9 cellular contexts compared by ENCODE assay signal in genomic region chr5:154395407-154396106, GRCh38. TPM values are rescaled to one million over a fixed set of nuclear protein-coding genes. Genes with fewer than 3 reads are reported as not detected.
DNase-seq lines count a peak whose midpoint lies in the region; ATAC-seq and TF ChIP-seq lines count a peak whose summit lies in the region.
"Had no signal": no experiment of that assay in that cellular context is flagged by ENCODE, and none has a peak within 500 bp of the region (broad histone marks: within the 10 kb centered on the region; RNA-seq: fewer than 3 reads in every experiment).

No MANE protein-coding gene starts in this region.

- H3F3A ChIP-seq in PC-9 (ENCODE audit: insufficient read depth, low read depth), result peaks cover 32% of the 10 kb centered on the region; the same call in 1 of the 2 replicates

- no TSS peak for BruUV-seq in PC-9 (replicated peaks; lab: Mats Ljungman, UMichigan)

- H3K4me2 ChIP-seq in PC-9, result peak overlapping the region; percentile 26

- in situ Hi-C loops in G401 (cut with HindIII; ENCODE audit: low sequenced_read_pairs), result no loop called here

- H3K4me1 ChIP-seq in PC-9 (replicated peaks; ENCODE audit: insufficient read depth) (peaks cover 34% of the 10 kb centered on the region), lung (ENCODE audit: control insufficient read depth in 2 of 2, insufficient read depth in 2 of 2, low read length in 2 of 2) (peaks cover 0 to 3% of the 10 kb centered on the region in 2 donors)
- H3K4me1 ChIP-seq: gastrocnemius medialis had no signal

- no peaks in the 10 kb centered on the region for H3K9me3 ChIP-seq in PC-9 (ENCODE audit: insufficient read depth, low read depth)
- H3K9me3 ChIP-seq in lung (ENCODE audit: control insufficient read depth in 2 of 2, insufficient read depth in 1 of 2, low read length in 1 of 2), result no peaks in the 10 kb centered on the region
- H3K9me3 ChIP-seq: gastrocnemius medialis had no signal

- H3K9me2 ChIP-seq in PC-9 (ENCODE audit: insufficient read depth), result no peaks in the 10 kb centered on the region

- DNase-seq in PC-9 (peak; percentile 83 to 90), lung (ENCODE audit: low spot score) (peak; percentile 38), G401 (ENCODE audit: low spot score) (no peak), AG08396 (ENCODE audit: low spot score) (no peak)
- no peak for DNase-seq in activated CD4-positive, alpha-beta T cell treated with anti-CD3 and anti-CD28 coated beads, Interleukin-2, amount 50 U/mL, for 4 hours

- CTCF ChIA-PET in PC-9 (lab: Charles Lee), result interaction anchor here (0.5 to 0.6 kb wide), 3 partner anchors 109 to 320 kb away, joined by 3 to 5 read pairs (median 3); no protein-coding TSS in a partner anchor

- 72 to 76% methylated on average over 14 of the region's 14 CpGs for WGBS in lung, 2 donors

- peak; percentile 68 for ATAC-seq in GM19035 (IDR thresholded peaks at IDR 0.05; ENCODE audit: unreplicated experiment)
- ATAC-seq in HG02973 (IDR thresholded peaks at IDR 0.05; ENCODE audit: unreplicated experiment), result peak; percentile 42
- ATAC-seq in lung (ENCODE audit: insufficient read depth, low FRiP score), result peak; percentile 65
- no peak for ATAC-seq in HG02759 (IDR thresholded peaks at IDR 0.05; ENCODE audit: unreplicated experiment)
- ATAC-seq: gastrocnemius medialis had no signal

- no peak for TF ChIP-seq CTCF in PC-9 (conservative IDR thresholded peaks at IDR 0.05)
- no peak for TF ChIP-seq CTCF in lung (IDR thresholded peaks at IDR 0.05; ENCODE audit: control extremely low read depth, extremely low read depth)

- H3K4me3 ChIP-seq in PC-9 (no peak overlapping the region), lung (no peak overlapping the region)
- H3K4me3 ChIP-seq: gastrocnemius medialis had no signal

- H2AFZ ChIP-seq in PC-9, result no peak overlapping the region

- intact Hi-C loops in PC-9 (cut with micrococcal nuclease; ENCODE audit: unreplicated experiment), result loop anchor here (2.0 kb wide), 2 partner anchors 197 to 205 kb away; partner anchors contain the start of gene GALNT10

- H3K27ac ChIP-seq in PC-9 (peak overlapping the region; percentile 85), lung (ENCODE audit: low read depth in 1 of 2, low read length in 1 of 2) (no peak overlapping the region)
- H3K27ac ChIP-seq: gastrocnemius medialis had no signal

- H3K36me3 ChIP-seq in PC-9 (ENCODE audit: low read depth) (peaks cover 4% of the 10 kb centered on the region), lung (ENCODE audit: control insufficient read depth in 2 of 2, insufficient read depth in 2 of 2, low read length in 2 of 2) (peaks cover 0 to 14% of the 10 kb centered on the region in 2 donors)
- H3K36me3 ChIP-seq: gastrocnemius medialis had no signal

- peaks cover 6% of the 10 kb centered on the region; the same call in 1 of the 2 replicates for H3K79me2 ChIP-seq in PC-9 (ENCODE audit: low read depth)

- H3K27me3 ChIP-seq in PC-9 (ENCODE audit: insufficient read depth, low read depth) (no peaks in the 10 kb centered on the region), lung (ENCODE audit: control insufficient read depth, insufficient read depth) (no peaks in the 10 kb centered on the region)
- H3K27me3 ChIP-seq: gastrocnemius medialis had no signal

- H4K20me1 ChIP-seq in PC-9 (ENCODE audit: insufficient read depth), result no peaks in the 10 kb centered on the region

- POLR2A ChIA-PET in PC-9 (lab: Charles Lee; ENCODE audit: unreplicated experiment), result interaction anchor here (0.5 to 0.6 kb wide), 2 partner anchors 61 to 100 kb away, joined by 3 to 6 read pairs; no protein-coding TSS in a partner anchor

RNA-seq across cellular contexts. Expression of gene SAP30L, which starts 50.2 kb away (rescaled TPM):
- total RNA-seq in PC-9 (2021), result 42.8 and 53.0 TPM in 2 replicates
- 10 to 100 TPM; 28.5 to 31.5 TPM for total RNA-seq in lung
- polyA plus RNA-seq in lung, result 10 to 100 TPM; 18.2 to 35.4 TPM
- 17.5 and 28.4 TPM in 2 replicates for total RNA-seq in G401 (2014; rRNA removed; shearing (Covaris generic))

Comparison
In these comparisons a context has a peak if more than half of its experiments do, and no peak if none do; other contexts are left out.
1. DNase-seq: peak in PC-9 (2 of 2) and lung (single experiment); none in activated CD4-positive, alpha-beta T cell treated with anti-CD3 and anti-CD28 coated beads, Interleukin-2, amount 50 U/mL, for 4 hours (0 of 2), G401 (single experiment) and AG08396 (single experiment).